Comparison of ENCODE assay signal across 8 cellular contexts in the genomic region with DNA sequence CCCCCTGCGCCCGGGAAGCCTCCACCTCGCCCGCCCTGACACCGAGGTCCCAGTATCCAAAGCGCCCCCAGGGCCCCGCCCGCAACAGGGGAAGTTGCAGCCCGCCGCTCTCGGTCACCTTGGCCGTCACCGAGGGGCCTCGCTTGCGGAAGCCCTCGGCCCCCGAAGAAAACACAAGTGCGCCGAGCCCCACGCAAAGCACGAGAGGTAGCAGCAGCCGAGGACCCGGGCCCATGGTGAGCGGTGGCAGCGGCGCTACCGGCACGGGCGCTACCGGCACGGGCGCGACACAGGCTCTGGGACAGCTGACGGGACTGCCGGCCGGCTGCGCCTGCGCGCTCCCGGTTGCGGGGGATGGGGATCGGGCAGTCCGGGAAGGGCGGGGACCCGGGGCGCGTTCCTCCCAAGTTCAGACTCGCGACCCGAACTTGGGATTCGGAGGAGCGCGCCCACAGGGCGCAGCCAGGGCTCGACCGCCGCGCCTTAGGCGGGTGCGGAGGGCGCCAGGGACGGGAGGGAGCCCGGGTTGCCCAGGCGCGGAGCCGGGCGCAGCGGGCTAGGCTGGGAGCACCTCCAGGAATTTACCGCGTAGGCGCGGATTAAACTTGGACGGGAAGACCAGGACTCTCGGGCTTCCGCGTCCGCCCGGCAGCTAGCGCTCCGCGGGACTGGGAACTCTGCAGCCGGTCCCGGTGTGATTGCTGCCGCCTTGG. TPM values are rescaled to one million over a fixed set of nuclear protein-coding genes. Genes with fewer than 3 reads are reported as not detected.
DNase-seq lines count a peak whose midpoint lies in the region; ATAC-seq and TF ChIP-seq lines count a peak whose summit lies in the region.

PPIC (minus strand) TSS at position 335 of the 713 bp plus-strand sequence; CDS start at position 235, 100 bp downstream.

- no peak within 1 kb of the TSS for H3K27ac Mint-ChIP-seq in activated CD8-positive, alpha-beta T cell treated with anti-CD3 and anti-CD28 coated beads, Interleukin-2, amount 10 ng/mL, durations not matched to agents 7 days and 5 days

- no peaks in the 10 kb centered on the region for H3K36me3 Mint-ChIP-seq in activated CD8-positive, alpha-beta T cell treated with anti-CD3 and anti-CD28 coated beads, Interleukin-2, amount 10 ng/mL, durations not matched to agents 7 days and 5 days (ENCODE audit: low read depth)

- H3K27ac ChIP-seq in uterus, result peak within 1 kb of the TSS; percentile 85 to 88

- H3K27me3 Mint-ChIP-seq in activated CD8-positive, alpha-beta T cell treated with anti-CD3 and anti-CD28 coated beads, Interleukin-2, amount 10 ng/mL, durations not matched to agents 7 days and 5 days (ENCODE audit: low read depth), result peaks cover 43% of the 10 kb centered on the region

- H3K4me3 ChIP-seq in fibroblast of pulmonary artery (replicated peaks; ENCODE audit: low read depth, low read length) (peak within 1 kb of the TSS; percentile 78), uterus (peak within 1 kb of the TSS; percentile 73 to 84)

- H3K36me3 ChIP-seq in uterus, result no peaks in the 10 kb centered on the region

- POLR2A ChIA-PET in activated CD8-positive, alpha-beta T cell treated with anti-CD3 and anti-CD28 coated beads, Interleukin-2, amount 10 ng/mL, durations not matched to agents 7 days and 5 days (lab: Charles Lee), result no interaction called here

- ATAC-seq in activated CD8-positive, alpha-beta T cell treated with anti-CD3 and anti-CD28 coated beads, Interleukin-2, amount 10 ng/mL, durations not matched to agents 7 days and 5 days, result peak; percentile 52

- peak within 1 kb of the TSS; percentile 50 for H3K4me3 Mint-ChIP-seq in activated CD8-positive, alpha-beta T cell treated with anti-CD3 and anti-CD28 coated beads, Interleukin-2, amount 10 ng/mL, durations not matched to agents 7 days and 5 days

- no peaks in the 10 kb centered on the region for H3K9me3 Mint-ChIP-seq in activated CD8-positive, alpha-beta T cell treated with anti-CD3 and anti-CD28 coated beads, Interleukin-2, amount 10 ng/mL, durations not matched to agents 7 days and 5 days (ENCODE audit: insufficient read depth)

- H3K4me1 ChIP-seq in uterus, result no peaks in the 10 kb centered on the region

- H3K27me3 ChIP-seq in uterus, result no peaks in the 10 kb centered on the region

- no peaks in the 10 kb centered on the region for H3K9me3 ChIP-seq in uterus

- DNase-seq in activated gamma-delta T cell (lab: John Stamatoyannopoulos, UW), result peak; percentile 5
- no peak for DNase-seq in activated gamma-delta T cell treated with Interleukin-2 at 50 U/mL for 16 hours
- peak; percentile 68 for DNase-seq in GOT3 (lab: John Stamatoyannopoulos, UW)
- DNase-seq in NCI-H1092 (lab: John Stamatoyannopoulos, UW), result peak; percentile 1
- DNase-seq in activated CD8-positive, alpha-beta T cell treated with anti-CD3 and anti-CD28 coated beads, Interleukin-2, amount 10 ng/mL, durations not matched to agents 7 days and 5 days, result no peak
- peak; percentile 82 for DNase-seq in fibroblast of pulmonary artery (ENCODE audit: low read depth)
- DNase-seq in myocyte (ENCODE audit: low read depth), result peak; percentile 90
- peak; percentile 75 to 81 for DNase-seq in uterus

- intact Hi-C loops in uterus (cut with DNase I; ENCODE audit: low total_unique reads), result no loop called here

- TF ChIP-seq CTCF in fibroblast of pulmonary artery (IDR thresholded peaks at IDR 0.05; ENCODE audit: low read length, missing control alignments) (no peak), uterus (IDR thresholded peaks at IDR 0.05) (no peak)

- H3K4me1 Mint-ChIP-seq in activated CD8-positive, alpha-beta T cell treated with anti-CD3 and anti-CD28 coated beads, Interleukin-2, amount 10 ng/mL, durations not matched to agents 7 days and 5 days (ENCODE audit: low read depth), result peaks cover 9% of the 10 kb centered on the region

- CTCF ChIA-PET in activated CD8-positive, alpha-beta T cell treated with anti-CD3 and anti-CD28 coated beads, Interleukin-2, amount 10 ng/mL, durations not matched to agents 7 days and 5 days (lab: Charles Lee), result no interaction called here

- peak; percentile 29 to 59 for TF ChIP-seq POLR2A in uterus (IDR thresholded peaks at IDR 0.05)

RNA-seq across cellular contexts. Expression of gene PPIC, which starts in this region (rescaled TPM):
- total RNA-seq in activated CD8-positive, alpha-beta T cell treated with anti-CD3 and anti-CD28 coated beads, Interleukin-2, amount 10 ng/mL, durations not matched to agents 7 days and 5 days, result not detected
- 44.3 and 57.6 TPM in 2 replicates for total RNA-seq in myocyte
- 99.8 TPM for polyA plus RNA-seq in myocyte (2012)
- 10 to 100 TPM; 22.3 to 41.7 (median 27.7) TPM for total RNA-seq in uterus

Comparison
In these comparisons a context has a peak if more than half of its experiments do, and no peak if none do; other contexts are left out.
1. RNA of gene PPIC (total RNA-seq): 44.3 to 57.6 TPM in myocyte and 22.3 to 41.7 TPM in uterus; not detected in activated CD8-positive, alpha-beta T cell treated with anti-CD3 and anti-CD28 coated beads, Interleukin-2, amount 10 ng/mL, durations not matched to agents 7 days and 5 days; every median in the first group is over 10 times any median in the second.
2. DNase-seq: peak in activated gamma-delta T cell (single experiment), GOT3 (single experiment), NCI-H1092 (single experiment), fibroblast of pulmonary artery (single experiment), myocyte (single experiment) and uterus (2 of 2); none in activated gamma-delta T cell treated with Interleukin-2 at 50 U/mL for 16 hours (single experiment) and activated CD8-positive, alpha-beta T cell treated with anti-CD3 and anti-CD28 coated beads, Interleukin-2, amount 10 ng/mL, durations not matched to agents 7 days and 5 days (single experiment).
3. Peak in ATAC-seq in activated CD8-positive, alpha-beta T cell treated with anti-CD3 and anti-CD28 coated beads, Interleukin-2, amount 10 ng/mL, durations not matched to agents 7 days and 5 days; RNA of the gene not detected or under 1 TPM.